In genomic region chr2:158815650-158816049, GRCh38 we compare ENCODE assay signal across 24 cellular contexts. TPM values are rescaled to one million over a fixed set of nuclear protein-coding genes. Genes with fewer than 3 reads are reported as not detected.
"Had no signal": no experiment of that assay in that cellular context is flagged by ENCODE, and none has a peak within 500 bp of the region (broad histone marks: within the 10 kb centered on the region; RNA-seq: fewer than 3 reads in every experiment).

No MANE protein-coding gene starts in this region.

- H3K27ac ChIP-seq: dorsolateral prefrontal cortex, neutrophil, psoas muscle, skin epidermis, stomach, thoracic aorta had no signal

- H3K4me3 ChIP-seq: dorsolateral prefrontal cortex, psoas muscle, skin epidermis, stomach, thoracic aorta had no signal

- H3K9me3 ChIP-seq: neutrophil, psoas muscle, stomach, thoracic aorta had no signal

- H3K4me1 ChIP-seq: psoas muscle had no signal

- H3K36me3 ChIP-seq: neutrophil, stomach, thoracic aorta had no signal

- DNase-seq: cortex of kidney; dorsolateral prefrontal cortex; effector CD8-positive, alpha-beta T cell; foreskin melanocyte; head of caudate nucleus; hippocampal formation; left colon; mammary epithelial cell; naive thymus-derived CD4-positive, alpha-beta T cell; psoas muscle; retina; stimulated activated naive CD4-positive, alpha-beta T cell; stomach; substantia nigra; trophoblast cell had no signal

- ATAC-seq: left colon; naive thymus-derived CD4-positive, alpha-beta T cell; psoas muscle; sciatic nerve had no signal

- H3K27me3 ChIP-seq: neutrophil, stomach had no signal

RNA-seq across cellular contexts. Expression of gene DAPL1, which starts 20.5 kb away (rescaled TPM):
- total RNA-seq: kidney epithelial cell; left colon; mesenteric fat pad; mononuclear cell; naive thymus-derived CD4-positive, alpha-beta T cell; osteoblast; psoas muscle; sciatic nerve; stomach; thoracic aorta; urinary bladder had no signal
- polyA plus RNA-seq: naive thymus-derived CD4-positive, alpha-beta T cell; psoas muscle had no signal
